Comparison of ENCODE assay signal across 1 cellular context in the genomic region with DNA sequence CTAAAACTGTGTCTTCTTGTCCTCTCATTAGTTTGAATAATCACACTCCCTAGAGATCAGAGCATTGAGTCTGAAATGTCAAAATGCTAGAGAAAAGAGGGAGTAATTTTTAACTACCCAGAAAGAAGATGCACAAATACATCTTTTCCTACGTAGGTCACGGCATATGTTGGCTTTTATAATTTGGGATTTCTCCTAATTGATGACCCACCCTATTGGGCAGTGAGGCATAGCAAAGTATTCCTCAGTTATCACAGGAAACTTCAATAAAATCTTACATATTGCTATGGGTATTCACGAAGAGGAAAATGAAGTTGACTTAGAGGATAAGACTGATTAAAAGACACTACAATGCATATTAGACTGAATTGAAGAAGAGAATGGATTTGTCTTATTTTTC.
TF ChIP-seq lines count a peak whose summit lies in the region.

No MANE protein-coding gene starts in this region.

TF ChIP-seq in GM12878, 131 proteins besides CTCF, POLR2A, EP300 and RAD21:
- TF ChIP-seq RB1 (IDR thresholded peaks at IDR 0.05; ENCODE audit: borderline replicate concordance) (no peak), BACH1 (IDR thresholded peaks at IDR 0.05; ENCODE audit: borderline replicate concordance) (no peak), CHD4 (IDR thresholded peaks at IDR 0.05) (no peak), STAT1 (conservative IDR thresholded peaks at IDR 0.05) (no peak), SMAD1 (IDR thresholded peaks at IDR 0.05; ENCODE audit: low read depth, partially characterized antibody) (no peak), KLF5 (IDR thresholded peaks at IDR 0.05; ENCODE audit: partially characterized antibody) (no peak), CBFB (IDR thresholded peaks at IDR 0.05; ENCODE audit: low read depth) (no peak), MXI1 (IDR thresholded peaks at IDR 0.05; ENCODE audit: low read depth, low read length) (no peak), ZBTB40 (IDR thresholded peaks at IDR 0.05; ENCODE audit: borderline replicate concordance) (no peak), KDM1A (IDR thresholded peaks at IDR 0.05; ENCODE audit: borderline replicate concordance) (no peak), USF1 (IDR thresholded peaks at IDR 0.05; ENCODE audit: borderline replicate concordance, extremely low read length, insufficient read depth, low read depth, low read length) (no peak), SUPT20H (IDR thresholded peaks at IDR 0.05; ENCODE audit: borderline replicate concordance, control insufficient read depth, low read depth, low read length) (no peak), SREBF1 (IDR thresholded peaks at IDR 0.05; ENCODE audit: low read length) (no peak), IRF4 (IDR thresholded peaks at IDR 0.05; ENCODE audit: low read depth, low read length) (no peak), ELK1 (IDR thresholded peaks at IDR 0.05; ENCODE audit: low read depth, low read length) (no peak), RBBP5 (conservative IDR thresholded peaks at IDR 0.05) (no peak)
- TF ChIP-seq, protein P1, sequence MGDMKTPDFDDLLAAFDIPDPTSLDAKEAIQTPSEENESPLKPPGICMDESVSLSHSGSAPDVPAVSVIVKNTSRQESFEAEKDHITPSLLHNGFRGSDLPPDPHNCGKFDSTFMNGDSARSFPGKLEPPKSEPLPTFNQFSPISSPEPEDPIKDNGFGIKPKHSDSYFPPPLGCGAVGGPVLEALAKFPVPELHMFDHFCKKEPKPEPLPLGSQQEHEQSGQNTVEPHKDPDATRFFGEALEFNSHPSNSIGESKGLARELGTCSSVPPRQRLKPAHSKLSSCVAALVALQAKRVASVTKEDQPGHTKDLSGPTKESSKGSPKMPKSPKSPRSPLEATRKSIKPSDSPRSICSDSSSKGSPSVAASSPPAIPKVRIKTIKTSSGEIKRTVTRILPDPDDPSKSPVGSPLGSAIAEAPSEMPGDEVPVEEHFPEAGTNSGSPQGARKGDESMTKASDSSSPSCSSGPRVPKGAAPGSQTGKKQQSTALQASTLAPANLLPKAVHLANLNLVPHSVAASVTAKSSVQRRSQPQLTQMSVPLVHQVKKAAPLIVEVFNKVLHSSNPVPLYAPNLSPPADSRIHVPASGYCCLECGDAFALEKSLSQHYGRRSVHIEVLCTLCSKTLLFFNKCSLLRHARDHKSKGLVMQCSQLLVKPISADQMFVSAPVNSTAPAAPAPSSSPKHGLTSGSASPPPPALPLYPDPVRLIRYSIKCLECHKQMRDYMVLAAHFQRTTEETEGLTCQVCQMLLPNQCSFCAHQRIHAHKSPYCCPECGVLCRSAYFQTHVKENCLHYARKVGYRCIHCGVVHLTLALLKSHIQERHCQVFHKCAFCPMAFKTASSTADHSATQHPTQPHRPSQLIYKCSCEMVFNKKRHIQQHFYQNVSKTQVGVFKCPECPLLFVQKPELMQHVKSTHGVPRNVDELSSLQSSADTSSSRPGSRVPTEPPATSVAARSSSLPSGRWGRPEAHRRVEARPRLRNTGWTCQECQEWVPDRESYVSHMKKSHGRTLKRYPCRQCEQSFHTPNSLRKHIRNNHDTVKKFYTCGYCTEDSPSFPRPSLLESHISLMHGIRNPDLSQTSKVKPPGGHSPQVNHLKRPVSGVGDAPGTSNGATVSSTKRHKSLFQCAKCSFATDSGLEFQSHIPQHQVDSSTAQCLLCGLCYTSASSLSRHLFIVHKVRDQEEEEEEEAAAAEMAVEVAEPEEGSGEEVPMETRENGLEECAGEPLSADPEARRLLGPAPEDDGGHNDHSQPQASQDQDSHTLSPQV (IDR thresholded peaks at IDR 0.05), result no peak
